ENCODE assay signal across 10 cellular contexts in the genomic region with DNA sequence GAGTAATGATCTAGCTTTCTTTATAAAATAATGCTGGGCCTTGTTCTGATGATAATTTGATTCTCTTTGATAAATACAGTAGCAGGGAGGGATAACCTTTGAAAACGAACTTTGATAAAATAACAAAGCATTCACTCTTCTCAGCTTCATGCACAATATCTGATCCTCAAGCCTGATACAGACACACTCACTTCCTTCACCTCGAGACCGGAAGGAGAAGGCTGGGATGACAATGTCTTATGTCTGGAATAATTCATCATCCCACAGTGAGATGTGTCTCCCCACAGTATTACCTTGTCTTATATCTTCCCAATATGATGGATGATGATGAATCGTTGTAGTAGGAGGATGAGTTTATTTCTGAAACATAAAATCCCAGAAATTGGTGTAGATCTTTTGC. TPM values are rescaled to one million over a fixed set of nuclear protein-coding genes. Genes with fewer than 3 reads are reported as not detected.
"Had no signal": no experiment of that assay in that cellular context is flagged by ENCODE, and none has a peak within 500 bp of the region (broad histone marks: within the 10 kb centered on the region; RNA-seq: fewer than 3 reads in every experiment).

No MANE protein-coding gene starts in this region.

- H3K9me3 ChIP-seq: HAP-1 had no signal

- H3K4me3 ChIP-seq: GM23248, GM23338, HAP-1 had no signal

- DNase-seq: GM23248, GOT3, H7, H9, HCEC 1CT, HFFc6 had no signal

- H3K4me2 ChIP-seq: GM23338 had no signal

- ATAC-seq: GM23338, HCT116 had no signal

- H2AFZ ChIP-seq: GM23248, GM23338 had no signal

- H3K27ac ChIP-seq: GM23248 had no signal

- FAIRE-seq: H54 had no signal

- H3K9ac ChIP-seq: GM23248 had no signal

- H3K4me1 ChIP-seq: HAP-1 had no signal

- H3K36me3 ChIP-seq: HAP-1 had no signal

RNA-seq across cellular contexts. Expression of a gene that starts 15.5 kb away (rescaled TPM):
- total RNA-seq: GM23248, GM23338, H7, H9, HFFc6 had no signal
- polyA plus RNA-seq: GM23248, GM23338 had no signal
